In genomic region chr17:17200831-17201230, GRCh38 we compare ENCODE assay signal across 1 cellular context.
A peak's percentile ranks its signal among the peaks of the same experiment; 100 is the strongest.
TF ChIP-seq lines count a peak whose summit lies in the region.

No MANE protein-coding gene starts in this region.

TF ChIP-seq in IMR-90, 13 proteins besides CTCF, POLR2A, EP300 and RAD21 (continued from another document):
- TF ChIP-seq USF2 (IDR thresholded peaks at IDR 0.05; ENCODE audit: low read depth, low read length), result 0 out of 2 replicates have a peak, but pooled peaks have one; percentile 12
